ENCODE assay signal across 8 cellular contexts in genomic region chr7:157432541-157432956, GRCh38.
A peak's percentile ranks its signal among the peaks of the same experiment; 100 is the strongest.
DNase-seq lines count a peak whose midpoint lies in the region; ATAC-seq, FAIRE-seq and TF ChIP-seq lines count a peak whose summit lies in the region.

No MANE protein-coding gene starts in this region.

- H3K27me3 Mint-ChIP-seq in effector memory CD8-positive, alpha-beta T cell, result no peaks in the 10 kb centered on the region
- H3K27me3 Mint-ChIP-seq in natural killer cell treated with Interleukin-12 subunit alpha and Interleukin-12 subunit beta and Interleukin-15 and Interleukin-18, amount 100 ng/mL, for 72 hours, result no peaks in the 10 kb centered on the region

- no peak for TF ChIP-seq POLR2A in GM12891 (IDR thresholded peaks at IDR 0.05; ENCODE audit: low read depth, low read length)

- peaks cover 12 to 13% of the 10 kb centered on the region in 2 donors for H3K4me1 Mint-ChIP-seq in effector memory CD8-positive, alpha-beta T cell (ENCODE audit: low read depth in 2 of 2)
- H3K4me1 Mint-ChIP-seq in natural killer cell treated with Interleukin-12 subunit alpha and Interleukin-12 subunit beta and Interleukin-15 and Interleukin-18, amount 100 ng/mL, for 72 hours (ENCODE audit: low read depth in 2 of 2), result peaks cover 11 to 17% of the 10 kb centered on the region in 2 donors

- ATAC-seq in effector memory CD8-positive, alpha-beta T cell (replicated peaks), result peak; percentile 10
- ATAC-seq in natural killer cell treated with Interleukin-12 subunit alpha and Interleukin-12 subunit beta and Interleukin-15 and Interleukin-18, amount 100 ng/mL, for 72 hours, result no peak
- ATAC-seq in HG03432 (IDR thresholded peaks at IDR 0.05; ENCODE audit: unreplicated experiment), result no peak

- H3K36me3 Mint-ChIP-seq in effector memory CD8-positive, alpha-beta T cell (ENCODE audit: insufficient read depth), result peaks cover 4% of the 10 kb centered on the region
- H3K36me3 Mint-ChIP-seq in natural killer cell treated with Interleukin-12 subunit alpha and Interleukin-12 subunit beta and Interleukin-15 and Interleukin-18, amount 100 ng/mL, for 72 hours, result no peaks in the 10 kb centered on the region

- FAIRE-seq in GM12891 (lab: Jason Lieb, UNC), result no peak

- no peaks in the 10 kb centered on the region for H3K9me3 Mint-ChIP-seq in effector memory CD8-positive, alpha-beta T cell
- H3K9me3 Mint-ChIP-seq in natural killer cell treated with Interleukin-12 subunit alpha and Interleukin-12 subunit beta and Interleukin-15 and Interleukin-18, amount 100 ng/mL, for 72 hours, result no peaks in the 10 kb centered on the region

- peak overlapping the region; percentile 49 to 67 for H3K4me3 Mint-ChIP-seq in effector memory CD8-positive, alpha-beta T cell
- peak overlapping the region; percentile 38 for H3K4me3 Mint-ChIP-seq in natural killer cell treated with Interleukin-12 subunit alpha and Interleukin-12 subunit beta and Interleukin-15 and Interleukin-18, amount 100 ng/mL, for 72 hours

- DNase-seq in DMS153 treated with DMSO at 0.1 percent for 48 hours (lab: John Stamatoyannopoulos, UW; ENCODE audit: unreplicated experiment) (peak; percentile 64), HuH-7.5 (ENCODE audit: low spot score) (peak; percentile 54), RPMI8226 (peak; percentile 34), GM12891 (ENCODE audit: insufficient read length, low spot score) (no peak), cerebellar cortex (ENCODE audit: low spot score) (no peak)
- DNase-seq in effector memory CD8-positive, alpha-beta T cell, result no peak
- DNase-seq in natural killer cell treated with Interleukin-12 subunit alpha and Interleukin-12 subunit beta and Interleukin-15 and Interleukin-18, amount 100 ng/mL, for 72 hours (ENCODE audit: low spot score), result no peak

- H3K27ac Mint-ChIP-seq in effector memory CD8-positive, alpha-beta T cell, result peak overlapping the region; percentile 15 to 44
- no peak overlapping the region for H3K27ac Mint-ChIP-seq in natural killer cell treated with Interleukin-12 subunit alpha and Interleukin-12 subunit beta and Interleukin-15 and Interleukin-18, amount 100 ng/mL, for 72 hours

TF ChIP-seq in GM12891, 5 proteins besides CTCF, POLR2A, EP300 and RAD21:
- no peak for TF ChIP-seq TAF1 (IDR thresholded peaks at IDR 0.05; ENCODE audit: low read depth, low read length)
- TF ChIP-seq POU2F2 (IDR thresholded peaks at IDR 0.05; ENCODE audit: low read depth, low read length), result no peak
- no peak for TF ChIP-seq SPI1 (IDR thresholded peaks at IDR 0.05; ENCODE audit: low read depth, low read length)
- TF ChIP-seq PAX5 (IDR thresholded peaks at IDR 0.05; ENCODE audit: insufficient read depth, low read length, severe bottlenecking), result no peak
- no peak for TF ChIP-seq POLR2AphosphoS5 (IDR thresholded peaks at IDR 0.05; ENCODE audit: low read depth, low read length)

Comparison
In these comparisons a context has a peak if more than half of its experiments do, and no peak if none do; other contexts are left out.
1. DNase-seq: peak in DMS153 treated with DMSO at 0.1 percent for 48 hours (single experiment), HuH-7.5 (single experiment) and RPMI8226 (single experiment); none in effector memory CD8-positive, alpha-beta T cell (0 of 3), natural killer cell treated with Interleukin-12 subunit alpha and Interleukin-12 subunit beta and Interleukin-15 and Interleukin-18, amount 100 ng/mL, for 72 hours (single experiment), GM12891 (single experiment) and cerebellar cortex (single experiment).
2. H3K27ac Mint-ChIP-seq: peak in effector memory CD8-positive, alpha-beta T cell (2 of 2); none in natural killer cell treated with Interleukin-12 subunit alpha and Interleukin-12 subunit beta and Interleukin-15 and Interleukin-18, amount 100 ng/mL, for 72 hours (0 of 2).